In the genomic region with DNA sequence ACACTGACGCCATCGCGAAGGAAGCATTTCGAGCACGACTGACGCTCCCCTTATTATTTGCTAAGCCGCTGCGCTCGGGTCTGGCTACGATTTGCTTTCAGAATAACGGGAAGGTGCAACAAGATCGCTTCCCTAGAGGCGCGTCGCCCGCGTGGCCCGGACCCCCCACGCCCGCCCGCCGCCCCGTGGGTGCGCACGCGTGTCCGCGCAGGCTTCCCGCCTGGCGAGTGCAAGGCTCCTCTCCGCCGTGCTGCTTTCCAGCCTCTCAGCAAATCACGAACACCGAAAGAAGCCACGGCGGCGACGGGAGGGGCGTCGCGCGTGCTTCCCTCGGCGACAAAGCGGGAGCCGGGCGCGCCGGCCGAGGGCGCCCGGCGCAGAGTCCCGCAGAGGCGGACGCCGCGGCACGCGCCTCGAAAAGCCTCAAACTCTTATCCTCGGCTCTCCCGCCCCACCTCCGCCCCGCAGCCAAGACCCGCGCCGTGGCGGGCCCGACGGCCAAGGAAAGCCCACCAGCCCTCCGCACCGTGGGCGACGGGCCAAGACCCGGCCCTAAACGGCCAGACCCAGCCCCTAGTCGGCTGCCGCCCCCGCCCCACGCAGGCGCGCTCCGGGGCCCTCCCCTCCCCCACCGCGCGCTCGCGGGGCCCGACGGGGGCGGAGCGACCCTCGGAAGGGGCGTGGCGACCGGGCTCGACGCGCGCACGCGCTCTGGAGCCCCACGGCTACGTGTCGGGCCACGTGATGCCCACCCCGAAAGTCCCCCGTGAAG, we compare ENCODE assay signal across 1 cellular context.
A peak's percentile ranks its signal among the peaks of the same experiment; 100 is the strongest.
TF ChIP-seq lines count a peak whose summit lies in the region.

No MANE protein-coding gene starts in this region.

TF ChIP-seq in HepG2, 621 proteins besides CTCF, POLR2A, EP300 and RAD21 (continued from another document and continues in another):
- TF ChIP-seq, protein P1, sequence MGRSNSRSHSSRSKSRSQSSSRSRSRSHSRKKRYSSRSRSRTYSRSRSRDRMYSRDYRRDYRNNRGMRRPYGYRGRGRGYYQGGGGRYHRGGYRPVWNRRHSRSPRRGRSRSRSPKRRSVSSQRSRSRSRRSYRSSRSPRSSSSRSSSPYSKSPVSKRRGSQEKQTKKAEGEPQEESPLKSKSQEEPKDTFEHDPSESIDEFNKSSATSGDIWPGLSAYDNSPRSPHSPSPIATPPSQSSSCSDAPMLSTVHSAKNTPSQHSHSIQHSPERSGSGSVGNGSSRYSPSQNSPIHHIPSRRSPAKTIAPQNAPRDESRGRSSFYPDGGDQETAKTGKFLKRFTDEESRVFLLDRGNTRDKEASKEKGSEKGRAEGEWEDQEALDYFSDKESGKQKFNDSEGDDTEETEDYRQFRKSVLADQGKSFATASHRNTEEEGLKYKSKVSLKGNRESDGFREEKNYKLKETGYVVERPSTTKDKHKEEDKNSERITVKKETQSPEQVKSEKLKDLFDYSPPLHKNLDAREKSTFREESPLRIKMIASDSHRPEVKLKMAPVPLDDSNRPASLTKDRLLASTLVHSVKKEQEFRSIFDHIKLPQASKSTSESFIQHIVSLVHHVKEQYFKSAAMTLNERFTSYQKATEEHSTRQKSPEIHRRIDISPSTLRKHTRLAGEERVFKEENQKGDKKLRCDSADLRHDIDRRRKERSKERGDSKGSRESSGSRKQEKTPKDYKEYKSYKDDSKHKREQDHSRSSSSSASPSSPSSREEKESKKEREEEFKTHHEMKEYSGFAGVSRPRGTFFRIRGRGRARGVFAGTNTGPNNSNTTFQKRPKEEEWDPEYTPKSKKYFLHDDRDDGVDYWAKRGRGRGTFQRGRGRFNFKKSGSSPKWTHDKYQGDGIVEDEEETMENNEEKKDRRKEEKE (IDR thresholded peaks at IDR 0.05), result no peak
- TF ChIP-seq RNF2 (conservative IDR thresholded peaks at IDR 0.05; ENCODE audit: low read depth) (peak; percentile 92), ZNF331 (CRISPR knock-in tag; IDR thresholded peaks at IDR 0.05) (peak; percentile 75; the same call in 1 of the 2 replicates), MEIS1 (CRISPR knock-in tag; IDR thresholded peaks at IDR 0.05; ENCODE audit: borderline replicate concordance) (no peak), SCMH1 (CRISPR knock-in tag; IDR thresholded peaks at IDR 0.05; ENCODE audit: borderline replicate concordance) (no peak), NR2C2 (CRISPR knock-in tag; IDR thresholded peaks at IDR 0.05; ENCODE audit: borderline replicate concordance) (0 out of 2 replicates have a peak, but pooled peaks have one; percentile 5), KLF9 (CRISPR knock-in tag; IDR thresholded peaks at IDR 0.05; ENCODE audit: low read depth) (no peak), KMT2B (CRISPR knock-in tag; IDR thresholded peaks at IDR 0.05) (peak; percentile 15; the same call in 1 of the 2 replicates), NPAS2 (CRISPR knock-in tag; IDR thresholded peaks at IDR 0.05; ENCODE audit: borderline replicate concordance) (no peak), ARNTL (CRISPR knock-in tag; IDR thresholded peaks at IDR 0.05) (peak; percentile 93), ZNF703 (CRISPR knock-in tag; IDR thresholded peaks at IDR 0.05; ENCODE audit: borderline replicate concordance) (no peak; the same call in 1 of the 2 replicates), HOXA3 (CRISPR knock-in tag; IDR thresholded peaks at IDR 0.05) (peak; percentile 40), KDM4B (CRISPR knock-in tag; IDR thresholded peaks at IDR 0.05) (0 out of 2 replicates have a peak, but pooled peaks have one; percentile 13), NCOA2 (CRISPR knock-in tag; IDR thresholded peaks at IDR 0.05) (0 out of 2 replicates have a peak, but pooled peaks have one; percentile 31), ZNF709 (CRISPR knock-in tag; IDR thresholded peaks at IDR 0.05) (peak; percentile 91)
- TF ChIP-seq, protein P2, sequence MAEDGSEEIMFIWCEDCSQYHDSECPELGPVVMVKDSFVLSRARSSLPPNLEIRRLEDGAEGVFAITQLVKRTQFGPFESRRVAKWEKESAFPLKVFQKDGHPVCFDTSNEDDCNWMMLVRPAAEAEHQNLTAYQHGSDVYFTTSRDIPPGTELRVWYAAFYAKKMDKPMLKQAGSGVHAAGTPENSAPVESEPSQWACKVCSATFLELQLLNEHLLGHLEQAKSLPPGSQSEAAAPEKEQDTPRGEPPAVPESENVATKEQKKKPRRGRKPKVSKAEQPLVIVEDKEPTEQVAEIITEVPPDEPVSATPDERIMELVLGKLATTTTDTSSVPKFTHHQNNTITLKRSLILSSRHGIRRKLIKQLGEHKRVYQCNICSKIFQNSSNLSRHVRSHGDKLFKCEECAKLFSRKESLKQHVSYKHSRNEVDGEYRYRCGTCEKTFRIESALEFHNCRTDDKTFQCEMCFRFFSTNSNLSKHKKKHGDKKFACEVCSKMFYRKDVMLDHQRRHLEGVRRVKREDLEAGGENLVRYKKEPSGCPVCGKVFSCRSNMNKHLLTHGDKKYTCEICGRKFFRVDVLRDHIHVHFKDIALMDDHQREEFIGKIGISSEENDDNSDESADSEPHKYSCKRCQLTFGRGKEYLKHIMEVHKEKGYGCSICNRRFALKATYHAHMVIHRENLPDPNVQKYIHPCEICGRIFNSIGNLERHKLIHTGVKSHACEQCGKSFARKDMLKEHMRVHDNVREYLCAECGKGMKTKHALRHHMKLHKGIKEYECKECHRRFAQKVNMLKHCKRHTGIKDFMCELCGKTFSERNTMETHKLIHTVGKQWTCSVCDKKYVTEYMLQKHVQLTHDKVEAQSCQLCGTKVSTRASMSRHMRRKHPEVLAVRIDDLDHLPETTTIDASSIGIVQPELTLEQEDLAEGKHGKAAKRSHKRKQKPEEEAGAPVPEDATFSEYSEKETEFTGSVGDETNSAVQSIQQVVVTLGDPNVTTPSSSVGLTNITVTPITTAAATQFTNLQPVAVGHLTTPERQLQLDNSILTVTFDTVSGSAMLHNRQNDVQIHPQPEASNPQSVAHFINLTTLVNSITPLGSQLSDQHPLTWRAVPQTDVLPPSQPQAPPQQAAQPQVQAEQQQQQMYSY (CRISPR knock-in tag; IDR thresholded peaks at IDR 0.05), result no peak
- TF ChIP-seq, protein P3, sequence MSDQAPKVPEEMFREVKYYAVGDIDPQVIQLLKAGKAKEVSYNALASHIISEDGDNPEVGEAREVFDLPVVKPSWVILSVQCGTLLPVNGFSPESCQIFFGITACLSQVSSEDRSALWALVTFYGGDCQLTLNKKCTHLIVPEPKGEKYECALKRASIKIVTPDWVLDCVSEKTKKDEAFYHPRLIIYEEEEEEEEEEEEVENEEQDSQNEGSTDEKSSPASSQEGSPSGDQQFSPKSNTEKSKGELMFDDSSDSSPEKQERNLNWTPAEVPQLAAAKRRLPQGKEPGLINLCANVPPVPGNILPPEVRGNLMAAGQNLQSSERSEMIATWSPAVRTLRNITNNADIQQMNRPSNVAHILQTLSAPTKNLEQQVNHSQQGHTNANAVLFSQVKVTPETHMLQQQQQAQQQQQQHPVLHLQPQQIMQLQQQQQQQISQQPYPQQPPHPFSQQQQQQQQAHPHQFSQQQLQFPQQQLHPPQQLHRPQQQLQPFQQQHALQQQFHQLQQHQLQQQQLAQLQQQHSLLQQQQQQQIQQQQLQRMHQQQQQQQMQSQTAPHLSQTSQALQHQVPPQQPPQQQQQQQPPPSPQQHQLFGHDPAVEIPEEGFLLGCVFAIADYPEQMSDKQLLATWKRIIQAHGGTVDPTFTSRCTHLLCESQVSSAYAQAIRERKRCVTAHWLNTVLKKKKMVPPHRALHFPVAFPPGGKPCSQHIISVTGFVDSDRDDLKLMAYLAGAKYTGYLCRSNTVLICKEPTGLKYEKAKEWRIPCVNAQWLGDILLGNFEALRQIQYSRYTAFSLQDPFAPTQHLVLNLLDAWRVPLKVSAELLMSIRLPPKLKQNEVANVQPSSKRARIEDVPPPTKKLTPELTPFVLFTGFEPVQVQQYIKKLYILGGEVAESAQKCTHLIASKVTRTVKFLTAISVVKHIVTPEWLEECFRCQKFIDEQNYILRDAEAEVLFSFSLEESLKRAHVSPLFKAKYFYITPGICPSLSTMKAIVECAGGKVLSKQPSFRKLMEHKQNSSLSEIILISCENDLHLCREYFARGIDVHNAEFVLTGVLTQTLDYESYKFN (CRISPR knock-in tag; conservative IDR thresholded peaks at IDR 0.05), result peak; percentile 36; the same call in 1 of the 2 replicates
- TF ChIP-seq, protein P4, sequence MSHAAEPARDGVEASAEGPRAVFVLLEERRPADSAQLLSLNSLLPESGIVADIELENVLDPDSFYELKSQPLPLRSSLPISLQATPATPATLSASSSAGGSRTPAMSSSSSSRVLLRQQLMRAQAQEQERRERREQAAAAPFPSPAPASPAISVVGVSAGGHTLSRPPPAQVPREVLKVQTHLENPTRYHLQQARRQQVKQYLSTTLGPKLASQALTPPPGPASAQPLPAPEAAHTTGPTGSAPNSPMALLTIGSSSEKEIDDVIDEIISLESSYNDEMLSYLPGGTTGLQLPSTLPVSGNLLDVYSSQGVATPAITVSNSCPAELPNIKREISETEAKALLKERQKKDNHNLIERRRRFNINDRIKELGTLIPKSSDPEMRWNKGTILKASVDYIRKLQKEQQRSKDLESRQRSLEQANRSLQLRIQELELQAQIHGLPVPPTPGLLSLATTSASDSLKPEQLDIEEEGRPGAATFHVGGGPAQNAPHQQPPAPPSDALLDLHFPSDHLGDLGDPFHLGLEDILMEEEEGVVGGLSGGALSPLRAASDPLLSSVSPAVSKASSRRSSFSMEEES (CRISPR knock-in tag; IDR thresholded peaks at IDR 0.05), result peak; percentile 63; the same call in 1 of the 2 replicates
- TF ChIP-seq, protein P5, sequence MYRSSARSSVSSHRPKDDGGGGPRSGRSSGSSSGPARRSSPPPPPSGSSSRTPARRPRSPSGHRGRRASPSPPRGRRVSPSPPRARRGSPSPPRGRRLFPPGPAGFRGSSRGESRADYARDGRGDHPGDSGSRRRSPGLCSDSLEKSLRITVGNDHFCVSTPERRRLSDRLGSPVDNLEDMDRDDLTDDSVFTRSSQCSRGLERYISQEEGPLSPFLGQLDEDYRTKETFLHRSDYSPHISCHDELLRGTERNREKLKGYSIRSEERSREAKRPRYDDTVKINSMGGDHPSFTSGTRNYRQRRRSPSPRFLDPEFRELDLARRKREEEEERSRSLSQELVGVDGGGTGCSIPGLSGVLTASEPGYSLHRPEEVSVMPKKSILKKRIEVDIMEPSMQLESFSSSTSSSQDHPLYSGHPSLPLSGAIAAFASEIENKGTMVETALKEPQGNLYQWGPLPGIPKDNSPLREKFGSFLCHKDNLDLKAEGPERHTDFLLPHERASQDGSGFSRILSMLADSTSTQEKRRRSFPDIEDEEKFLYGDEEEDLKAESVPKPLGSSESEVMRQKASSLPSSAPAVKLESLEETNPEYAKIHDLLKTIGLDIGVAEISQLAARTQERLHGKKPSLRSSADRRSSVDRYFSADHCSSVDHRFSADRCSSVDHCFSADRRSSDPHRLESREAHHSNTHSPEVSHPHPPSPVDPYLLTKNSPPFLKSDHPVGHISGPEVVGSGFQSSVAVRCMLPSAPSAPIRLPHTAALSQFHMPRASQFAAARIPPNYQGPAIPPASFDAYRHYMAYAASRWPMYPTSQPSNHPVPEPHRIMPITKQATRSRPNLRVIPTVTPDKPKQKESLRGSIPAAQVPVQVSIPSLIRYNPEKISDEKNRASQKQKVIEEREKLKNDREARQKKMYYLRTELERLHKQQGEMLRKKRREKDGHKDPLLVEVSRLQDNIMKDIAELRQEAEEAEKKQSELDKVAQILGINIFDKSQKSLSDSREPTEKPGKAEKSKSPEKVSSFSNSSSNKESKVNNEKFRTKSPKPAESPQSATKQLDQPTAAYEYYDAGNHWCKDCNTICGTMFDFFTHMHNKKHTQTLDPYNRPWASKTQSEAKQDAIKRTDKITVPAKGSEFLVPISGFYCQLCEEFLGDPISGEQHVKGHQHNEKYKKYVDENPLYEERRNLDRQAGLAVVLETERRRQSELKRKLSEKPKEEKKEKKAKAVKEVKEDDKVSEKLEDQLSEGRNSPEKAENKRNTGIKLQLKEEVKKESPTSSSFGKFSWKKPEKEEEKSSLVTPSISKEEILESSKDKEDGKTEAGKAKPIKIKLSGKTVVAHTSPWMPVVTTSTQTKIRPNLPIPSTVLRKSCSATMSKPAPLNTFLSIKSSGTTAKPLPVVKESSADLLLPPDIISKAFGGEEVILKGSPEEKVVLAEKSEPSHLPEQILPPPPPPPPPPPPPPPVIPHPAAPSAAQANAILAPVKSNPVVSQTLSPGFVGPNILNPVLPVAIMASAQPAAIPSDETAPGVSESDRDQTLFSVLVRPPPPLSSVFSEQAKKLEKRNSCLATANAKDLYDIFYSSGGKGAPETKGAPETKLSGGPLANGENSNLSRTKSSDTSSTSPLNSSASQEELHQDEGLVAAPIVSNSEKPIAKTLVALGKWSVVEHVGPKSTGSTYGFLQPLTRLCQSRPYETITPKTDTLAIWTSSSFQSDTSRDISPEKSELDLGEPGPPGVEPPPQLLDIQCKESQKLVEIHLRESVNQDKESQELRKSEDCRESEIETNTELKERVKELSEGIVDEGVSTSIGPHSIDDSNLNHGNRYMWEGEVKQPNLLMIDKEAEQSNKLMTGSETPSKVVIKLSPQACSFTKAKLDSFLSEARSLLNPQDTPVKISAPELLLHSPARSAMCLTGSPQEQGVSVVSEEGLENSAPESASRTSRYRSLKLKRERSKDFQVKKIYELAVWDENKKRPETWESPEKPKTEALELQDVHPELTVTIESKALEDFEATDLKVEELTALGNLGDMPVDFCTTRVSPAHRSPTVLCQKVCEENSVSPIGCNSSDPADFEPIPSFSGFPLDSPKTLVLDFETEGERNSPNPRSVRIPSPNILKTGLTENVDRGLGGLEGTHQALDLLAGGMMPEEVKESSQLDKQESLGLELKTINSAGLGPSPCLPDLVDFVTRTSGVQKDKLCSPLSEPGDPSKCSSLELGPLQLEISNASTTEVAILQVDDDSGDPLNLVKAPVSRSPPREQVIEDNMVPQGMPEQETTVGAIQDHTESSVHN (CRISPR knock-in tag; IDR thresholded peaks at IDR 0.05), result peak; percentile 37; the same call in 1 of the 2 replicates
